Comparison of ENCODE assay signal across 17 cellular contexts in genomic region chr2:135701442-135701841, GRCh38. TPM values are rescaled to one million over a fixed set of nuclear protein-coding genes. Genes with fewer than 3 reads are reported as not detected.
DNase-seq lines count a peak whose midpoint lies in the region; ATAC-seq, FAIRE-seq and TF ChIP-seq lines count a peak whose summit lies in the region.
"Had no signal": no experiment of that assay in that cellular context is flagged by ENCODE, and none has a peak within 500 bp of the region (broad histone marks: within the 10 kb centered on the region; RNA-seq: fewer than 3 reads in every experiment).

No MANE protein-coding gene starts in this region.

- no peak overlapping the region for H3K4me3 Mint-ChIP-seq in activated CD4-positive, alpha-beta memory T cell treated with anti-CD3 and anti-CD28 coated beads for 36 hours
- H3K4me3 Mint-ChIP-seq: activated B cell treated with CpG ODN at 0.5 μM for 24 hours, CD14-positive monocyte, nephron had no signal

- H3K9ac ChIP-seq in adipocyte (ENCODE audit: low read length): no peak overlapping the region

- H3K9me3 Mint-ChIP-seq in activated CD4-positive, alpha-beta memory T cell treated with anti-CD3 and anti-CD28 coated beads for 36 hours: no peaks in the 10 kb centered on the region
- H3K9me3 Mint-ChIP-seq: activated B cell treated with CpG ODN at 0.5 μM for 24 hours, nephron had no signal

- H3K4me1 ChIP-seq in adipocyte (ENCODE audit: control insufficient read depth, insufficient read depth, low read length) (peaks cover 12% of the 10 kb centered on the region), foreskin keratinocyte (no peaks in the 10 kb centered on the region)
- H3K4me1 ChIP-seq: right atrium auricular region had no signal

- H3K27ac Mint-ChIP-seq in activated CD4-positive, alpha-beta memory T cell treated with anti-CD3 and anti-CD28 coated beads for 36 hours: no peak overlapping the region
- H3K27ac Mint-ChIP-seq: activated B cell treated with CpG ODN at 0.5 μM for 24 hours, CD14-positive monocyte, nephron had no signal

- peak; percentile 75 for ATAC-seq in foreskin keratinocyte
- ATAC-seq in GM18868 (IDR thresholded peaks at IDR 0.05; ENCODE audit: unreplicated experiment): no peak
- no peak for ATAC-seq in GM19463 (IDR thresholded peaks at IDR 0.05; ENCODE audit: unreplicated experiment)
- ATAC-seq: left lobe of liver had no signal

- TF ChIP-seq POLR2A in GM12891 (IDR thresholded peaks at IDR 0.05; ENCODE audit: low read depth, low read length): no peak

- FAIRE-seq in GM12891 (lab: Jason Lieb, UNC): no peak

- H3K4me1 Mint-ChIP-seq in activated CD4-positive, alpha-beta memory T cell treated with anti-CD3 and anti-CD28 coated beads for 36 hours (ENCODE audit: low read depth): no peaks in the 10 kb centered on the region
- H3K4me1 Mint-ChIP-seq: activated B cell treated with CpG ODN at 0.5 μM for 24 hours, CD14-positive monocyte, nephron had no signal

- no peaks in the 10 kb centered on the region for H3K27me3 ChIP-seq in adipocyte (replicated peaks; ENCODE audit: control insufficient read depth, insufficient read depth, low read length)
- H3K27me3 ChIP-seq in foreskin keratinocyte: no peaks in the 10 kb centered on the region
- H3K27me3 ChIP-seq: right atrium auricular region had no signal

- H3K9me3 ChIP-seq in adipocyte (ENCODE audit: control insufficient read depth, low read length): no peaks in the 10 kb centered on the region
- H3K9me3 ChIP-seq: right atrium auricular region had no signal

- CTCF ChIA-PET in activated CD4-positive, alpha-beta memory T cell treated with anti-CD3 and anti-CD28 coated beads for 36 hours (lab: Charles Lee): no interaction called here

- no peak overlapping the region for H3K4me3 ChIP-seq in adipocyte (ENCODE audit: low read length)
- H3K4me3 ChIP-seq: right atrium auricular region had no signal

- H3K36me3 Mint-ChIP-seq in activated CD4-positive, alpha-beta memory T cell treated with anti-CD3 and anti-CD28 coated beads for 36 hours: no peaks in the 10 kb centered on the region

- no peak for TF ChIP-seq CTCF in foreskin keratinocyte (conservative IDR thresholded peaks at IDR 0.05)

- H3K27me3 Mint-ChIP-seq in activated CD4-positive, alpha-beta memory T cell treated with anti-CD3 and anti-CD28 coated beads for 36 hours: no peaks in the 10 kb centered on the region
- H3K27me3 Mint-ChIP-seq: activated B cell treated with CpG ODN at 0.5 μM for 24 hours had no signal

- peaks cover 2% of the 10 kb centered on the region for H3K36me3 ChIP-seq in adipocyte (ENCODE audit: control insufficient read depth, insufficient read depth, low read length, severe bottlenecking)
- H3K36me3 ChIP-seq: right atrium auricular region had no signal

- DNase-seq in AG08395 (ENCODE audit: low spot score) (peak; percentile 38), GM04504 (ENCODE audit: low read depth) (peak; percentile 51), adipocyte (ENCODE audit: low read depth) (peak; percentile 69), foreskin keratinocyte (peak; percentile 26 to 65), GM12891 (ENCODE audit: insufficient read length, low spot score) (no peak)
- no peak for DNase-seq in activated CD4-positive, alpha-beta memory T cell treated with anti-CD3 and anti-CD28 coated beads for 36 hours
- DNase-seq: activated B cell treated with CpG ODN at 0.5 μM for 24 hours; activated T-cell treated with anti-CD3 and anti-CD28 coated beads, Interleukin-2, amount 50 U/mL, for 1 hour; anterior cingulate cortex; head of caudate nucleus; stimulated activated naive CD4-positive, alpha-beta T cell treated with Interleukin-2 at 50 U/mL for 16 hours had no signal

- POLR2A ChIA-PET in activated CD4-positive, alpha-beta memory T cell treated with anti-CD3 and anti-CD28 coated beads for 36 hours (lab: Charles Lee): no interaction called here

- intact Hi-C loops in activated CD4-positive, alpha-beta memory T cell treated with anti-CD3 and anti-CD28 coated beads for 36 hours (cut with micrococcal nuclease): no loop called here

- H3K27ac ChIP-seq in foreskin keratinocyte: no peak overlapping the region
- H3K27ac ChIP-seq: right atrium auricular region had no signal

TF ChIP-seq in GM12891, 5 proteins besides CTCF, POLR2A, EP300 and RAD21:
- TF ChIP-seq POLR2AphosphoS5 (IDR thresholded peaks at IDR 0.05; ENCODE audit: low read depth, low read length) (no peak), SPI1 (IDR thresholded peaks at IDR 0.05; ENCODE audit: low read depth, low read length) (no peak), POU2F2 (IDR thresholded peaks at IDR 0.05; ENCODE audit: low read depth, low read length) (no peak), TAF1 (IDR thresholded peaks at IDR 0.05; ENCODE audit: low read depth, low read length) (no peak), PAX5 (IDR thresholded peaks at IDR 0.05; ENCODE audit: insufficient read depth, low read length, severe bottlenecking) (no peak)

RNA-seq across cellular contexts. Expression of gene UBXN4, which starts 40.2 kb away (rescaled TPM):
- 65.4 and 72.3 TPM in 2 replicates for total RNA-seq in foreskin keratinocyte
- polyA plus RNA-seq in foreskin keratinocyte: 22.3 and 24.5 TPM in 2 replicates
- polyA plus RNA-seq in GM12891 (2012; ENCODE audit: low read depth, missing spikeins): 38.1 TPM
- 100 to 1,000 TPM; 107 TPM for total RNA-seq in activated CD4-positive, alpha-beta memory T cell treated with anti-CD3 and anti-CD28 coated beads for 36 hours

Comparison
In these comparisons a context has a peak if more than half of its experiments do, and no peak if none do; other contexts are left out.
1. DNase-seq: peak in AG08395 (single experiment), GM04504 (single experiment), adipocyte (single experiment) and foreskin keratinocyte (2 of 2); none in GM12891 (single experiment) and activated CD4-positive, alpha-beta memory T cell treated with anti-CD3 and anti-CD28 coated beads for 36 hours (single experiment).